Comparison of ENCODE assay signal across 1 cellular context in genomic region chr1:26768755-26769154, GRCh38.
TF ChIP-seq lines count a peak whose summit lies in the region.

No MANE protein-coding gene starts in this region.

TF ChIP-seq in HEK293, 187 proteins besides CTCF, POLR2A, EP300 and RAD21 (continued from another document):
- TF ChIP-seq ZNF488 (tag by site-specific recombination; IDR thresholded peaks at IDR 0.05) (no peak), ZNF2 (tag by site-specific recombination; IDR thresholded peaks at IDR 0.05) (no peak), GLIS2 (tag by site-specific recombination; IDR thresholded peaks at IDR 0.05) (no peak), KLF17 (tag by site-specific recombination; IDR thresholded peaks at IDR 0.05) (no peak), PRDM1 (tag by site-specific recombination; IDR thresholded peaks at IDR 0.05) (0 out of 2 replicates have a peak, but pooled peaks have one; percentile 32), ZNF544 (tag by site-specific recombination; IDR thresholded peaks at IDR 0.05) (no peak)
TF ChIP-seq in HEK293: peak in this region for 2.
